ENCODE assay signal across 10 cellular contexts in genomic region chr13:30619731-30620130, GRCh38. TPM values are rescaled to one million over a fixed set of nuclear protein-coding genes. Genes with fewer than 3 reads are reported as not detected.
DNase-seq lines count a peak whose midpoint lies in the region; ATAC-seq and TF ChIP-seq lines count a peak whose summit lies in the region.
"Had no signal": no experiment of that assay in that cellular context is flagged by ENCODE, and none has a peak within 500 bp of the region (broad histone marks: within the 10 kb centered on the region; RNA-seq: fewer than 3 reads in every experiment).

No MANE protein-coding gene starts in this region.

- H3K27ac Mint-ChIP-seq in CD4-positive, alpha-beta memory T cell: peak overlapping the region in 4 of 7 donors; percentile 6 to 57 (median 41)
- H3K27ac Mint-ChIP-seq: T-helper 2 cell treated with Interferon-gamma antibody and Interleukin-4, amounts not matched to agents 5 μg/mL and 100 μg/mL, for 36 hours had no signal

- POLR2A ChIA-PET in CD4-positive, alpha-beta memory T cell (lab: Charles Lee; ENCODE audit: partially characterized antibody): no interaction called here

- H3K4me3 ChIP-seq in CD4-positive, alpha-beta memory T cell (ENCODE audit: low read length in 2 of 2): peak overlapping the region; percentile 19 to 98
- H3K4me3 ChIP-seq in HUES64 (ENCODE audit: low read length) (peak overlapping the region; percentile 91; the same call in 1 of the 2 replicates), choroid plexus epithelial cell (ENCODE audit: low read depth, low read length) (peak overlapping the region; percentile 79), osteoblast (ENCODE audit: insufficient read depth, low read length) (peak overlapping the region; percentile 97)

- CTCF ChIA-PET in CD4-positive, alpha-beta memory T cell (lab: Charles Lee; ENCODE audit: partially characterized antibody): no interaction called here

- peak overlapping the region; percentile 98 for H3K4me2 ChIP-seq in osteoblast (ENCODE audit: insufficient read depth, low read length)

- H3K9ac ChIP-seq in HUES64 (ENCODE audit: low read depth, low read length): no peak overlapping the region

- H3K36me3 Mint-ChIP-seq in CD4-positive, alpha-beta memory T cell: peaks cover 24 to 35% of the 10 kb centered on the region in 2 donors

- intact Hi-C loops in CD4-positive, alpha-beta memory T cell (cut with micrococcal nuclease): loop anchor here (5.0 to 10.0 kb wide), 4 partner anchors 197 to 1025 kb away; partner anchors contain the start of genes SLC7A1 and UBE2L5

- no peak for TF ChIP-seq CTCF in choroid plexus epithelial cell (conservative IDR thresholded peaks at IDR 0.05; ENCODE audit: low read depth, low read length)
- TF ChIP-seq CTCF in osteoblast (IDR thresholded peaks at IDR 0.05; ENCODE audit: extremely low read depth, low read depth, low read length): no peak

- peak overlapping the region; percentile 4 for H3K27ac ChIP-seq in CD4-positive, alpha-beta memory T cell (ENCODE audit: low read depth, low read length)
- H3K27ac ChIP-seq in HUES64 (ENCODE audit: low read depth, low read length) (no peak overlapping the region), osteoblast (ENCODE audit: low read depth, low read length) (peak overlapping the region; percentile 26)

- H3K4me1 Mint-ChIP-seq in CD4-positive, alpha-beta memory T cell: peaks cover 30 to 36% (median 32%) of the 10 kb centered on the region in 4 donors

- peaks cover 81% of the 10 kb centered on the region for H3K79me2 ChIP-seq in osteoblast (ENCODE audit: insufficient read depth, low read length)

- H4K20me1 ChIP-seq in osteoblast (ENCODE audit: insufficient read depth, low read length): peaks cover 13% of the 10 kb centered on the region

- H3K27me3 Mint-ChIP-seq in CD4-positive, alpha-beta memory T cell: no peaks in the 10 kb centered on the region

- peaks cover 40% of the 10 kb centered on the region for H3K4me1 ChIP-seq in CD4-positive, alpha-beta memory T cell (ENCODE audit: insufficient read depth, low read length)
- H3K4me1 ChIP-seq in HUES64 (ENCODE audit: insufficient read depth, low read length): peaks cover 21% of the 10 kb centered on the region
- H3K4me1 ChIP-seq in osteoblast (ENCODE audit: insufficient read depth, low read length): peaks cover 28% of the 10 kb centered on the region

- ATAC-seq in GM21447 (IDR thresholded peaks at IDR 0.05; ENCODE audit: unreplicated experiment): no peak
- no peak for ATAC-seq in GM19035 (IDR thresholded peaks at IDR 0.05; ENCODE audit: unreplicated experiment)
- no peak for ATAC-seq in HG03108 (IDR thresholded peaks at IDR 0.05; ENCODE audit: unreplicated experiment)

- H2AFZ ChIP-seq in osteoblast (ENCODE audit: low read length): no peak overlapping the region

- H3K36me3 ChIP-seq in CD4-positive, alpha-beta memory T cell (ENCODE audit: insufficient read depth, low read length): peaks cover 22% of the 10 kb centered on the region
- H3K36me3 ChIP-seq in HUES64 (ENCODE audit: insufficient read depth, low read length) (peaks cover 37% of the 10 kb centered on the region), osteoblast (ENCODE audit: insufficient read depth, low read length) (peaks cover 22% of the 10 kb centered on the region)

- no peaks in the 10 kb centered on the region for H3K27me3 ChIP-seq in CD4-positive, alpha-beta memory T cell (ENCODE audit: insufficient read depth, low read length)
- H3K27me3 ChIP-seq in HUES64 (ENCODE audit: insufficient read depth, low read length) (no peaks in the 10 kb centered on the region), osteoblast (ENCODE audit: insufficient read depth, low read length) (no peaks in the 10 kb centered on the region)

- no peak for DNase-seq in CD4-positive, alpha-beta memory T cell
- DNase-seq in choroid plexus epithelial cell (ENCODE audit: low read depth) (peak; percentile 18), osteoblast (ENCODE audit: insufficient read length, low spot score, missing footprints) (no peak)
- DNase-seq in NK-92 treated with Interleukin-12 subunit alpha and Interleukin-12 subunit beta, amount 100 ng/mL, for 24 hours (lab: John Stamatoyannopoulos, UW): no peak
- DNase-seq: islet precursor cell had no signal

- no peaks in the 10 kb centered on the region for H3K9me3 ChIP-seq in CD4-positive, alpha-beta memory T cell (ENCODE audit: control insufficient read depth in 1 of 2, low read length in 2 of 2)
- H3K9me3 ChIP-seq in HUES64 (ENCODE audit: insufficient read depth, low read depth, low read length): no peaks in the 10 kb centered on the region
- no peaks in the 10 kb centered on the region for H3K9me3 ChIP-seq in osteoblast (ENCODE audit: low read depth, low read length)

- H3K9me3 Mint-ChIP-seq in CD4-positive, alpha-beta memory T cell: no peaks in the 10 kb centered on the region
- H3K9me3 Mint-ChIP-seq: T-helper 2 cell treated with Interferon-gamma antibody and Interleukin-4, amounts not matched to agents 5 μg/mL and 100 μg/mL, for 36 hours had no signal

- peak overlapping the region in 4 of 8 donors; percentile 41 to 65 (median 58) for H3K4me3 Mint-ChIP-seq in CD4-positive, alpha-beta memory T cell

- WGBS in HUES64: 99% methylated on average over 5 of the region's 5 CpGs

RNA-seq across cellular contexts. Expression of gene USPL1, which starts 2.0 kb away (rescaled TPM):
- total RNA-seq in CD4-positive, alpha-beta memory T cell: 10 to 100 TPM; 30.4 to 31.8 TPM
- polyA plus RNA-seq in CD4-positive, alpha-beta memory T cell: 10 to 100 TPM; 13.5 to 15.1 TPM
- 14.9 TPM for polyA plus RNA-seq in HUES64 (2013, experiment 1 of 2)
- polyA plus RNA-seq in HUES64 (2013, experiment 2 of 2): 15.2 TPM
- total RNA-seq in osteoblast: 11.6 and 14.7 TPM in 2 replicates
